Comparison of ENCODE assay signal across 22 cellular contexts in genomic region chr9:76757274-76757673, GRCh38. TPM values are rescaled to one million over a fixed set of nuclear protein-coding genes. Genes with fewer than 3 reads are reported as not detected.
DNase-seq lines count a peak whose midpoint lies in the region; ATAC-seq and TF ChIP-seq lines count a peak whose summit lies in the region.
"Had no signal": no experiment of that assay in that cellular context is flagged by ENCODE, and none has a peak within 500 bp of the region (broad histone marks: within the 10 kb centered on the region; RNA-seq: fewer than 3 reads in every experiment).

No MANE protein-coding gene starts in this region.

- peaks cover 7% of the 10 kb centered on the region for H3K27me3 Mint-ChIP-seq in glutamatergic neuron (ENCODE audit: unreplicated experiment)
- peaks cover 12 to 22% of the 10 kb centered on the region in 2 donors for H3K27me3 Mint-ChIP-seq in natural killer cell treated with Interleukin-12 subunit alpha and Interleukin-12 subunit beta and Interleukin-15 and Interleukin-18, amount 100 ng/mL, for 72 hours

- peaks cover 54% of the 10 kb centered on the region for H3K4me1 Mint-ChIP-seq in glutamatergic neuron (ENCODE audit: low read depth, unreplicated experiment)
- peaks cover 0 to 3% of the 10 kb centered on the region in 2 donors for H3K4me1 Mint-ChIP-seq in natural killer cell treated with Interleukin-12 subunit alpha and Interleukin-12 subunit beta and Interleukin-15 and Interleukin-18, amount 100 ng/mL, for 72 hours (ENCODE audit: low read depth in 2 of 2)
- H3K4me1 Mint-ChIP-seq: CD4-positive, CD25-positive, alpha-beta regulatory T cell had no signal

- H3K4me3 Mint-ChIP-seq in glutamatergic neuron (ENCODE audit: unreplicated experiment): no peak overlapping the region
- no peak overlapping the region for H3K4me3 Mint-ChIP-seq in natural killer cell treated with Interleukin-12 subunit alpha and Interleukin-12 subunit beta and Interleukin-15 and Interleukin-18, amount 100 ng/mL, for 72 hours
- H3K4me3 Mint-ChIP-seq: CD4-positive, CD25-positive, alpha-beta regulatory T cell; T-helper 2 cell treated with Interferon-gamma antibody and Interleukin-4, amounts not matched to agents 5 μg/mL and 100 μg/mL, for 36 hours had no signal

- TF ChIP-seq CTCF in glutamatergic neuron (IDR thresholded peaks at IDR 0.05; ENCODE audit: partially characterized antibody, unreplicated experiment): no peak

- no peak for DNase-seq in glutamatergic neuron
- no peak for DNase-seq in natural killer cell treated with Interleukin-12 subunit alpha and Interleukin-12 subunit beta and Interleukin-15 and Interleukin-18, amount 100 ng/mL, for 72 hours (ENCODE audit: low spot score)
- DNase-seq in GM03348 (ENCODE audit: low spot score): no peak
- DNase-seq in stimulated activated naive CD4-positive, alpha-beta T cell treated with Interleukin-2 at 50 U/mL for 16 hours (lab: John Stamatoyannopoulos, UW): no peak
- no peak for DNase-seq in occipital lobe (lab: John Stamatoyannopoulos, UW)
- DNase-seq: CD4-positive, CD25-positive, alpha-beta regulatory T cell; Kasumi-1; NCI-H187; NCI-H2171 treated with DMSO at 0.1 percent for 48 hours; NCI-H510A treated with DMSO at 0.1 percent for 48 hours; NK-92 treated with Interleukin-12 subunit alpha and Interleukin-12 subunit beta, amount 100 ng/mL, for 24 hours; SHP77 treated with DMSO at 0.1 percent for 48 hours; T-helper 1 cell had no signal

- H3K27ac Mint-ChIP-seq in glutamatergic neuron (ENCODE audit: unreplicated experiment): peak overlapping the region; percentile 63
- H3K27ac Mint-ChIP-seq in natural killer cell treated with Interleukin-12 subunit alpha and Interleukin-12 subunit beta and Interleukin-15 and Interleukin-18, amount 100 ng/mL, for 72 hours: no peak overlapping the region
- H3K27ac Mint-ChIP-seq: CD4-positive, CD25-positive, alpha-beta regulatory T cell; T-helper 2 cell treated with Interferon-gamma antibody and Interleukin-4, amounts not matched to agents 5 μg/mL and 100 μg/mL, for 36 hours had no signal

- ATAC-seq in GM18499 (IDR thresholded peaks at IDR 0.05; ENCODE audit: insufficient read depth, unreplicated experiment): peak; percentile 37
- ATAC-seq in GM21529 (IDR thresholded peaks at IDR 0.05; ENCODE audit: unreplicated experiment): peak; percentile 44
- ATAC-seq in HG03060 (IDR thresholded peaks at IDR 0.05; ENCODE audit: low read depth, unreplicated experiment): peak; percentile 35
- no peak for ATAC-seq in natural killer cell treated with Interleukin-12 subunit alpha and Interleukin-12 subunit beta and Interleukin-15 and Interleukin-18, amount 100 ng/mL, for 72 hours
- ATAC-seq: HCT116, HepG2 had no signal

- peaks cover 14% of the 10 kb centered on the region for H3K9me3 Mint-ChIP-seq in glutamatergic neuron (ENCODE audit: unreplicated experiment)
- H3K9me3 Mint-ChIP-seq in natural killer cell treated with Interleukin-12 subunit alpha and Interleukin-12 subunit beta and Interleukin-15 and Interleukin-18, amount 100 ng/mL, for 72 hours: no peaks in the 10 kb centered on the region
- H3K9me3 Mint-ChIP-seq: CD4-positive, CD25-positive, alpha-beta regulatory T cell; T-helper 2 cell treated with Interferon-gamma antibody and Interleukin-4, amounts not matched to agents 5 μg/mL and 100 μg/mL, for 36 hours had no signal

- H3K36me3 Mint-ChIP-seq in glutamatergic neuron (ENCODE audit: unreplicated experiment): peaks cover 4% of the 10 kb centered on the region
- no peaks in the 10 kb centered on the region for H3K36me3 Mint-ChIP-seq in natural killer cell treated with Interleukin-12 subunit alpha and Interleukin-12 subunit beta and Interleukin-15 and Interleukin-18, amount 100 ng/mL, for 72 hours
- H3K36me3 Mint-ChIP-seq: CD4-positive, CD25-positive, alpha-beta regulatory T cell had no signal

RNA-seq across cellular contexts. Expression of gene PCA3, which starts 7.0 kb away (rescaled TPM):
- total RNA-seq in glutamatergic neuron (ENCODE audit: unreplicated experiment) (not detected), occipital lobe (0.16 TPM)
- total RNA-seq in natural killer cell treated with Interleukin-12 subunit alpha and Interleukin-12 subunit beta and Interleukin-15 and Interleukin-18, amount 100 ng/mL, for 72 hours: not detected
- total RNA-seq: CD4-positive, CD25-positive, alpha-beta regulatory T cell; H1; HepG2; HT1080; M059J had no signal

Comparison
In these comparisons a context has a peak if more than half of its experiments do, and no peak if none do; other contexts are left out.
1. ATAC-seq: peak in GM18499 (single experiment), GM21529 (single experiment) and HG03060 (single experiment); none in natural killer cell treated with Interleukin-12 subunit alpha and Interleukin-12 subunit beta and Interleukin-15 and Interleukin-18, amount 100 ng/mL, for 72 hours (0 of 2).